In genomic region chr22:50191041-50191740, GRCh38 we compare ENCODE assay signal across 1 cellular context.
TF ChIP-seq lines count a peak whose summit lies in the region.

No MANE protein-coding gene starts in this region.

TF ChIP-seq in A549, 52 proteins besides CTCF, POLR2A, EP300 and RAD21:
- no peak for TF ChIP-seq HOXA7 (CRISPR knock-in tag; IDR thresholded peaks at IDR 0.05)
- no peak for TF ChIP-seq ATOH8 (CRISPR knock-in tag; IDR thresholded peaks at IDR 0.05; ENCODE audit: low read depth)
- TF ChIP-seq POLR2AphosphoS2 (conservative IDR thresholded peaks at IDR 0.05; ENCODE audit: low read length), result no peak
- no peak for TF ChIP-seq PBX3 (IDR thresholded peaks at IDR 0.05)
